In genomic region chr3:110384601-110385000, GRCh38 we compare ENCODE assay signal across 21 cellular contexts.
A peak's percentile ranks its signal among the peaks of the same experiment; 100 is the strongest.
DNase-seq lines count a peak whose midpoint lies in the region; ATAC-seq, FAIRE-seq and TF ChIP-seq lines count a peak whose summit lies in the region.
"Had no signal": no experiment of that assay in that cellular context is flagged by ENCODE, and none has a peak within 500 bp of the region (broad histone marks: within the 10 kb centered on the region; RNA-seq: fewer than 3 reads in every experiment).

No MANE protein-coding gene starts in this region.

- no peak for TF ChIP-seq CTCF in A549 (IDR thresholded peaks at IDR 0.05)
- TF ChIP-seq CTCF in HFFc6 (IDR thresholded peaks at IDR 0.05): no peak
- TF ChIP-seq CTCF in brain microvascular endothelial cell (IDR thresholded peaks at IDR 0.05; ENCODE audit: low read depth, low read length, missing control alignments): no peak
- no peak for TF ChIP-seq CTCF in foreskin keratinocyte (conservative IDR thresholded peaks at IDR 0.05)

- H3K27ac Mint-ChIP-seq in HFFc6: no peak overlapping the region
- H3K27ac Mint-ChIP-seq: nephron; stimulated activated naive CD8-positive, alpha-beta T cell treated with anti-CD3 and anti-CD28 coated beads, Interleukin-15, Interleukin-2, amounts not matched to agents 100 ng/mL and 50 ng/mL, for 24 hours had no signal

- H3K4me3 ChIP-seq in A549 (no peak overlapping the region), brain microvascular endothelial cell (ENCODE audit: low read depth, low read length) (no peak overlapping the region)
- H3K4me3 ChIP-seq: colonic mucosa had no signal

- H3K9me3 Mint-ChIP-seq in HFFc6: no peaks in the 10 kb centered on the region
- no peaks in the 10 kb centered on the region for H3K9me3 Mint-ChIP-seq in activated T-cell treated with anti-CD3 and anti-CD28 coated beads, Interleukin-2, amount 50 U/mL, for 4 hours
- H3K9me3 Mint-ChIP-seq: nephron; stimulated activated naive CD8-positive, alpha-beta T cell treated with anti-CD3 and anti-CD28 coated beads, Interleukin-15, Interleukin-2, amounts not matched to agents 100 ng/mL and 50 ng/mL, for 24 hours had no signal

- ATAC-seq in A549 (peak in 1 of 2 experiments; percentile 44; a peak in 2 of 6 replicates), foreskin keratinocyte (no peak), GM21367 (IDR thresholded peaks at IDR 0.05; ENCODE audit: unreplicated experiment) (no peak)
- no peak for ATAC-seq in activated T-cell treated with anti-CD3 and anti-CD28 coated beads, Interleukin-2, amount 50 U/mL, for 4 hours

- in situ Hi-C loops in brain microvascular endothelial cell (cut with HindIII; ENCODE audit: low pct_ligation_motif_present, low sequenced_read_pairs): no loop called here

- peak in 1 of 2 experiments; percentile 61 for DNase-seq in A549 (ENCODE audit: low read depth in 1 of 2, low spot score in 1 of 2)
- peak; percentile 20 for DNase-seq in HFFc6
- DNase-seq in brain microvascular endothelial cell: peak; percentile 50
- peak; percentile 12 to 24 for DNase-seq in foreskin keratinocyte
- no peak for DNase-seq in NCI-H524 (lab: John Stamatoyannopoulos, UW)
- DNase-seq in activated T-cell treated with anti-CD3 and anti-CD28 coated beads, Interleukin-2, amount 50 U/mL, for 4 hours: no peak
- no peak for DNase-seq in NCI-H526 treated with DMSO at 0.1 percent for 48 hours (lab: John Stamatoyannopoulos, UW)
- DNase-seq: activated CD4-positive, alpha-beta T cell treated with anti-CD3 and anti-CD28 coated beads for 4 hours; activated CD8-positive, alpha-beta memory T cell treated with anti-CD3 and anti-CD28 coated beads, Interleukin-2, amount 50 U/mL, for 4 hours; activated gamma-delta T cell treated with Interleukin-2 at 50 U/mL for 16 hours; colonic mucosa; kidney; NCI-H1092; NCI-H510A treated with DMSO at 0.1 percent for 48 hours; retina; SK-N-SH had no signal

- TF ChIP-seq RAD21 in A549 (conservative IDR thresholded peaks at IDR 0.05 in 1 of 2, IDR thresholded peaks at IDR 0.05 in 1 of 2): peak; percentile 2 to 58; a peak in 3 of 5 replicates

- TF ChIP-seq EP300 in A549 (IDR thresholded peaks at IDR 0.05): peak; percentile 44 to 82; a peak in 3 of 5 replicates

- no peaks in the 10 kb centered on the region for H3K27me3 Mint-ChIP-seq in HFFc6 (ENCODE audit: insufficient read depth)
- H3K27me3 Mint-ChIP-seq in activated T-cell treated with anti-CD3 and anti-CD28 coated beads, Interleukin-2, amount 50 U/mL, for 4 hours (ENCODE audit: low read depth): no peaks in the 10 kb centered on the region
- H3K27me3 Mint-ChIP-seq: stimulated activated naive CD8-positive, alpha-beta T cell treated with anti-CD3 and anti-CD28 coated beads, Interleukin-15, Interleukin-2, amounts not matched to agents 100 ng/mL and 50 ng/mL, for 24 hours had no signal

- CTCF ChIA-PET in A549 (lab: Yijun Ruan, JAX): no interaction called here

- peaks cover 43% of the 10 kb centered on the region for H3K4me1 Mint-ChIP-seq in HFFc6 (ENCODE audit: low read depth)
- H3K4me1 Mint-ChIP-seq in activated T-cell treated with anti-CD3 and anti-CD28 coated beads, Interleukin-2, amount 50 U/mL, for 4 hours (ENCODE audit: low read depth): no peaks in the 10 kb centered on the region
- H3K4me1 Mint-ChIP-seq: nephron had no signal

- no peak for FAIRE-seq in A549 (lab: Jason Lieb, UNC)
- FAIRE-seq: A204.1, endothelial cell of umbilical vein, kidney had no signal

- TF ChIP-seq POLR2A in A549 (IDR thresholded peaks at IDR 0.05; ENCODE audit: low read length): no peak

- 16% methylated on average over 3 of the region's 3 CpGs for WGBS in A549 (ENCODE audit: missing lambda C conversion rate)

- no peaks in the 10 kb centered on the region for H3K36me3 ChIP-seq in brain microvascular endothelial cell (replicated peaks)
- H3K36me3 ChIP-seq: colonic mucosa had no signal

- H3K27me3 ChIP-seq in brain microvascular endothelial cell (replicated peaks) (no peaks in the 10 kb centered on the region), foreskin keratinocyte (no peaks in the 10 kb centered on the region)
- H3K27me3 ChIP-seq: colonic mucosa had no signal

- H3K27ac ChIP-seq in A549: peak overlapping the region in 1 of 2 experiments; percentile 61; a peak in 4 of 6 replicates
- H3K27ac ChIP-seq in brain microvascular endothelial cell: no peak overlapping the region
- no peak overlapping the region for H3K27ac ChIP-seq in foreskin keratinocyte
- H3K27ac ChIP-seq: colonic mucosa had no signal

- no peaks in the 10 kb centered on the region for H3K36me3 Mint-ChIP-seq in HFFc6 (ENCODE audit: low read depth)
- no peaks in the 10 kb centered on the region for H3K36me3 Mint-ChIP-seq in activated T-cell treated with anti-CD3 and anti-CD28 coated beads, Interleukin-2, amount 50 U/mL, for 4 hours (ENCODE audit: insufficient read depth)

- H3K9me3 ChIP-seq in A549: no peaks in the 10 kb centered on the region
- H3K9me3 ChIP-seq: colonic mucosa, SK-N-SH had no signal

- no peak overlapping the region for H3K4me3 Mint-ChIP-seq in HFFc6
- no peak overlapping the region for H3K4me3 Mint-ChIP-seq in activated T-cell treated with anti-CD3 and anti-CD28 coated beads, Interleukin-2, amount 50 U/mL, for 4 hours
- H3K4me3 Mint-ChIP-seq: nephron; stimulated activated naive CD8-positive, alpha-beta T cell treated with anti-CD3 and anti-CD28 coated beads, Interleukin-15, Interleukin-2, amounts not matched to agents 100 ng/mL and 50 ng/mL, for 24 hours had no signal

- POLR2A ChIA-PET in A549 (lab: Yijun Ruan, JAX): no interaction called here

- H3K4me1 ChIP-seq in A549 (peaks cover 21% of the 10 kb centered on the region), foreskin keratinocyte (no peaks in the 10 kb centered on the region)
- H3K4me1 ChIP-seq: colonic mucosa had no signal

- peak overlapping the region; percentile 40 for H3K4me2 ChIP-seq in A549
- H3K4me2 ChIP-seq: SK-N-SH had no signal

TF ChIP-seq in A549, 52 proteins besides CTCF, POLR2A, EP300 and RAD21 (continues in another document):
- TF ChIP-seq TP53 (CRISPR knock-in tag; IDR thresholded peaks at IDR 0.05): no peak
- TF ChIP-seq CBX8 (IDR thresholded peaks at IDR 0.05): no peak
- no peak for TF ChIP-seq RARB (CRISPR knock-in tag; IDR thresholded peaks at IDR 0.05)
- no peak for TF ChIP-seq RFX5 (IDR thresholded peaks at IDR 0.05)
- TF ChIP-seq CHD4 (IDR thresholded peaks at IDR 0.05; ENCODE audit: borderline replicate concordance): no peak
- no peak for TF ChIP-seq CBX2 (IDR thresholded peaks at IDR 0.05; ENCODE audit: borderline replicate concordance, low read depth)
- TF ChIP-seq USF2 (IDR thresholded peaks at IDR 0.05): no peak
- TF ChIP-seq NR3C1 (IDR thresholded peaks at IDR 0.05): no peak
- TF ChIP-seq BCL3 (IDR thresholded peaks at IDR 0.05): peak; percentile 70; the same call in 1 of the 3 replicates
- no peak for TF ChIP-seq HMGXB4 (CRISPR knock-in tag; IDR thresholded peaks at IDR 0.05; ENCODE audit: borderline replicate concordance)
- TF ChIP-seq RCOR1 (IDR thresholded peaks at IDR 0.05; ENCODE audit: low read depth, low read length): no peak
- no peak for TF ChIP-seq ESRRA (IDR thresholded peaks at IDR 0.05; ENCODE audit: borderline replicate concordance, low read length)
- no peak for TF ChIP-seq RNF2 (IDR thresholded peaks at IDR 0.05; ENCODE audit: borderline replicate concordance, low read depth)
- TF ChIP-seq ZSCAN20 (CRISPR knock-in tag; IDR thresholded peaks at IDR 0.05): no peak
- TF ChIP-seq ZNF302 (CRISPR knock-in tag; IDR thresholded peaks at IDR 0.05): no peak
- no peak for TF ChIP-seq PHF8 (IDR thresholded peaks at IDR 0.05; ENCODE audit: borderline replicate concordance, low read depth)
- TF ChIP-seq MAX (IDR thresholded peaks at IDR 0.05): peak; percentile 38; the same call in 1 of the 2 replicates
- no peak for TF ChIP-seq EHF (CRISPR knock-in tag; IDR thresholded peaks at IDR 0.05)
- peak; percentile 91 to 94 for TF ChIP-seq CEBPB (IDR thresholded peaks at IDR 0.05)
- peak; percentile 46; the same call in 2 of the 3 replicates for TF ChIP-seq SMC3 (IDR thresholded peaks at IDR 0.05)
- no peak for TF ChIP-seq SREBF2 (IDR thresholded peaks at IDR 0.05)
- peak in 1 of 2 experiments; percentile 83; a peak in 1 of 5 replicates for TF ChIP-seq JUN (IDR thresholded peaks at IDR 0.05)
- TF ChIP-seq ZFP36 (IDR thresholded peaks at IDR 0.05; ENCODE audit: borderline replicate concordance, partially characterized antibody): no peak

Comparison
In these comparisons a context has a peak if more than half of its experiments do, and no peak if none do; other contexts are left out.
1. DNase-seq: peak in HFFc6 (single experiment), brain microvascular endothelial cell (single experiment) and foreskin keratinocyte (2 of 2); none in NCI-H524 (0 of 2), activated T-cell treated with anti-CD3 and anti-CD28 coated beads, Interleukin-2, amount 50 U/mL, for 4 hours (single experiment) and NCI-H526 treated with DMSO at 0.1 percent for 48 hours (single experiment).